ENCODE assay signal across 14 cellular contexts in the genomic region with DNA sequence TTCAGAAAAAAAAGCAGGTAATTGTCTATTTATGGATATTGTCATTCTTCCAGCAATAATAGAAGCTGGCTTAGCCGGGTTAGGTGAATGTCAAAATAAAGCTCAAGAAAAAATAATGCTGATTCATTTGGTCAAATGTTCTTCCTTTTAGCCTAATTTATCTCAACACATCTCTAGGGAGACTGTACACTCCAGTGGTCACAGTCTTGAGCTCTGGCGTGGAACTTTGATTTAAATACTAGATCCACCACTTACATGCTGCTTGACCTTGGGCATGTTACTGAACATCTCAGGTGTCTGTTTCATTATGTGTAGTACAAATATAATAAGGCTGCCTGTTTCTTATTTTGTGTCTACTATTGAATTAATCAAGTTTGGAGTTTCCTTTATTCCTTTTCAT. TPM values are rescaled to one million over a fixed set of nuclear protein-coding genes. Genes with fewer than 3 reads are reported as not detected.
DNase-seq lines count a peak whose midpoint lies in the region; ATAC-seq and TF ChIP-seq lines count a peak whose summit lies in the region.
"Had no signal": no experiment of that assay in that cellular context is flagged by ENCODE, and none has a peak within 500 bp of the region (broad histone marks: within the 10 kb centered on the region; RNA-seq: fewer than 3 reads in every experiment).

No MANE protein-coding gene starts in this region.

- ATAC-seq in GM18520 (IDR thresholded peaks at IDR 0.05; ENCODE audit: unreplicated experiment) (peak; percentile 46), GM21737 (IDR thresholded peaks at IDR 0.05; ENCODE audit: unreplicated experiment) (peak; percentile 82), HG03342 (IDR thresholded peaks at IDR 0.05; ENCODE audit: unreplicated experiment) (peak; percentile 80)
- ATAC-seq: psoas muscle had no signal

- no peak overlapping the region for H3K4me3 ChIP-seq in fibroblast of mammary gland (ENCODE audit: control insufficient read depth, low read depth, low read length)
- H3K4me3 ChIP-seq: psoas muscle had no signal

- peak; percentile 48 for DNase-seq in fibroblast of mammary gland (ENCODE audit: low read depth)
- no peak for DNase-seq in NCI-H146 (lab: John Stamatoyannopoulos, UW)
- no peak for DNase-seq in occipital lobe (lab: John Stamatoyannopoulos, UW)
- no peak for DNase-seq in SIG-M5 (lab: John Stamatoyannopoulos, UW)
- no peak for DNase-seq in activated T-cell treated with anti-CD3 and anti-CD28 coated beads, Interleukin-2, amount 50 U/mL, for 48 hours
- DNase-seq: activated gamma-delta T cell; mesendoderm; NCI-H1436; psoas muscle; SK-N-SH; stimulated activated CD4-positive, alpha-beta T cell treated with anti-CD3 and anti-CD28 coated beads, Interleukin-4, amount 100 ng/mL, for 1 hour had no signal

- no peak for TF ChIP-seq CTCF in fibroblast of mammary gland (conservative IDR thresholded peaks at IDR 0.05; ENCODE audit: control insufficient read depth, insufficient read depth, low read depth, low read length)

RNA-seq across cellular contexts. Expression of gene PRTFDC1, which starts 22.0 kb away (rescaled TPM):
- total RNA-seq in occipital lobe, result 35.7 TPM
